8 cellular contexts compared by ENCODE assay signal in the genomic region with DNA sequence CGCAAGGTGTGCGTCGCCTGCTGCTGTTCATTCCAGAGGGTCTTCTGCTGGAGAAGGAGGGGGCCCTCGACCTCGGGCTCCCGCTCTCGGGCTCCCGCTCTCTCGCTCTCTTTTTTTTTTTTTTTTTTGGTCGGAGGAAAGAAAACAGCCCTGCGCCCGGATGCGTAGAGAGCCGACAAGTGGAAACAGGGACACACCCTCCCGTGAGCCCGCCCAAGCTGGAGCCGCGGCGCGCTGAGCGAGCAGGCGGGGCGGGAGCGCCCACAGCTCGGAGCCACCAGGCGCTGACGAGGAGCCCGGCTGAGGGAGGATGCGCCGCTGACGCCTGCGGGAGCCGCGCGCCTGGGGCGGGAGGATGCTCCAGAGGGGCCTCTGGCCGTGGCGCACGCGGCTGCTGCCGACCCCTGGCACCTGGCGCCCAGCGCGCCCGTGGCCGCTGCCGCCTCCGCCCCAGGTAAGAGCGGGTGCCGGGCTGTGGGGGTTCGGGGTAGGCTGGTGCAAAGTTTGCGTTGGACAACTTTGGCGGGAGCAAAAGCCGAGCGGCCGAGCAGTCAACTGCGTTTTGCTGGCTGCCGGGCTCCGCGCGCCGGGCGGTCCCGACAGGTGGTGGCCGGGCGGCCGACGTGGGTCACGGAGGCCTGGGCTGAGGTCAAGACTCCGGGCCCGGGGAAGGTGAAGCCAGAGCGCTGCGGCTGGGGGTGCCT. TPM values are rescaled to one million over a fixed set of nuclear protein-coding genes. Genes with fewer than 3 reads are reported as not detected.
DNase-seq lines count a peak whose midpoint lies in the region; ATAC-seq and TF ChIP-seq lines count a peak whose summit lies in the region.

A gene with protein sequence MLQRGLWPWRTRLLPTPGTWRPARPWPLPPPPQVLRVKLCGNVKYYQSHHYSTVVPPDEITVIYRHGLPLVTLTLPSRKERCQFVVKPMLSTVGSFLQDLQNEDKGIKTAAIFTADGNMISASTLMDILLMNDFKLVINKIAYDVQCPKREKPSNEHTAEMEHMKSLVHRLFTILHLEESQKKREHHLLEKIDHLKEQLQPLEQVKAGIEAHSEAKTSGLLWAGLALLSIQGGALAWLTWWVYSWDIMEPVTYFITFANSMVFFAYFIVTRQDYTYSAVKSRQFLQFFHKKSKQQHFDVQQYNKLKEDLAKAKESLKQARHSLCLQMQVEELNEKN (plus strand): TSS at position 264 of the 704 bp plus-strand sequence. CDS start 92 bp downstream, at position 356.

- no peak for TF ChIP-seq CTCF in omental fat pad (IDR thresholded peaks at IDR 0.05)

- peaks cover 19% of the 10 kb centered on the region for H3K36me3 Mint-ChIP-seq in activated naive CD4-positive, alpha-beta T cell treated with anti-CD3 and anti-CD28 coated beads for 36 hours (ENCODE audit: low read depth)

- H3K9me3 ChIP-seq in SJSA1 (replicated peaks) = no peaks in the 10 kb centered on the region

- peak; percentile 26 for DNase-seq in G401 (ENCODE audit: low spot score)
- peak; percentile 92 for DNase-seq in H7
- peak; percentile 89 for DNase-seq in LoVo (ENCODE audit: low spot score)
- DNase-seq in SJSA1 (ENCODE audit: low read depth in 1 of 2, low spot score in 2 of 2) = peak; percentile 83 to 88
- peak; percentile 94 for DNase-seq in activated naive CD4-positive, alpha-beta T cell treated with anti-CD3 and anti-CD28 coated beads for 36 hours
- DNase-seq in glomerular endothelial cell (ENCODE audit: extremely low read depth, low read depth, low spot score) = no peak
- peak; percentile 48 for DNase-seq in omental fat pad (ENCODE audit: low spot score)

- H3K27ac ChIP-seq in SJSA1 (peak within 1 kb of the TSS; percentile 62), temporal lobe (ENCODE audit: low read depth, low read length) (no peak within 1 kb of the TSS)

- peaks cover 3% of the 10 kb centered on the region for H3K9me3 Mint-ChIP-seq in activated naive CD4-positive, alpha-beta T cell treated with anti-CD3 and anti-CD28 coated beads for 36 hours

- H3K4me3 Mint-ChIP-seq in activated naive CD4-positive, alpha-beta T cell treated with anti-CD3 and anti-CD28 coated beads for 36 hours = peak within 1 kb of the TSS; percentile 88

- H3K4me3 ChIP-seq in H7 (ENCODE audit: insufficient read depth, low read depth, low read length) (peak within 1 kb of the TSS; percentile 60), SJSA1 (peak within 1 kb of the TSS; percentile 67)

- no peaks in the 10 kb centered on the region for H3K36me3 ChIP-seq in H7 (replicated peaks; ENCODE audit: control insufficient read depth, insufficient read depth, low read length)
- peaks cover 6% of the 10 kb centered on the region; the same call in 1 of the 2 replicates for H3K36me3 ChIP-seq in SJSA1

- peaks cover 54% of the 10 kb centered on the region for H3K4me1 Mint-ChIP-seq in activated naive CD4-positive, alpha-beta T cell treated with anti-CD3 and anti-CD28 coated beads for 36 hours (ENCODE audit: low read depth)

- H3K27me3 Mint-ChIP-seq in activated naive CD4-positive, alpha-beta T cell treated with anti-CD3 and anti-CD28 coated beads for 36 hours (ENCODE audit: low read depth) = no peaks in the 10 kb centered on the region

- peak; percentile 95 for ATAC-seq in omental fat pad (ENCODE audit: low FRiP score)

- peak within 1 kb of the TSS; percentile 95 for H3K27ac Mint-ChIP-seq in activated naive CD4-positive, alpha-beta T cell treated with anti-CD3 and anti-CD28 coated beads for 36 hours

- intact Hi-C loops in activated naive CD4-positive, alpha-beta T cell treated with anti-CD3 and anti-CD28 coated beads for 36 hours (cut with micrococcal nuclease) = loop anchor here (1.0 to 10.0 kb wide), 9 partner anchors 127 to 1465 kb away; a partner anchor contains a TSS

- peaks cover 2% of the 10 kb centered on the region; the same call in 1 of the 2 replicates for H3K27me3 ChIP-seq in H7 (ENCODE audit: control insufficient read depth, insufficient read depth, low read length)
- no peaks in the 10 kb centered on the region for H3K27me3 ChIP-seq in SJSA1 (replicated peaks)

- CTCF ChIA-PET in activated naive CD4-positive, alpha-beta T cell treated with anti-CD3 and anti-CD28 coated beads for 36 hours (lab: Charles Lee) = interaction anchor here (0.6 to 1.9 kb wide), 6 partner anchors 14 to 903 kb away, joined by 3 to 4 read pairs (median 3); a partner anchor contains a TSS

- in situ Hi-C loops in G401 (cut with HindIII; ENCODE audit: low sequenced_read_pairs) = no loop called here

- peaks cover 16% of the 10 kb centered on the region for H3K4me1 ChIP-seq in SJSA1 (replicated peaks)

RNA-seq across cellular contexts. Expression of the gene that starts here (rescaled TPM):
- 21.0 and 50.2 TPM in 2 replicates for total RNA-seq in G401 (2014; rRNA removed; shearing (Covaris generic))
- total RNA-seq in H7 (2014; rRNA removed; shearing (Covaris generic)) = 16.9 and 18.1 TPM in 2 replicates
- 46.5 and 100 TPM in 2 replicates for total RNA-seq in SJSA1 (2014; rRNA removed; shearing (Covaris generic))
- total RNA-seq in activated naive CD4-positive, alpha-beta T cell treated with anti-CD3 and anti-CD28 coated beads for 36 hours = 10 to 100 TPM; 69.1 to 71.8 TPM
- total RNA-seq in glomerular endothelial cell (59.2 and 109 TPM in 2 replicates), omental fat pad (10 to 100 TPM; 20.3 to 48.6 (median 26.7) TPM), temporal lobe (29.5 TPM)
